Comparison of ENCODE assay signal across 1 cellular context in genomic region chr18:9663377-9663776, GRCh38.
TF ChIP-seq lines count a peak whose summit lies in the region.

No MANE protein-coding gene starts in this region.

TF ChIP-seq in IMR-90, 13 proteins besides CTCF, POLR2A, EP300 and RAD21:
- TF ChIP-seq NFE2L2 (IDR thresholded peaks at IDR 0.05; ENCODE audit: low read depth, low read length) = no peak
- TF ChIP-seq FOS (IDR thresholded peaks at IDR 0.05; ENCODE audit: low read depth, low read length) = no peak
- TF ChIP-seq RFX5 (IDR thresholded peaks at IDR 0.05; ENCODE audit: low read depth, low read length) = no peak
- TF ChIP-seq ELK1 (IDR thresholded peaks at IDR 0.05; ENCODE audit: borderline replicate concordance, low read depth, low read length) = no peak
- TF ChIP-seq SMC3 (IDR thresholded peaks at IDR 0.05; ENCODE audit: low read depth, low read length) = no peak
- TF ChIP-seq BHLHE40 (IDR thresholded peaks at IDR 0.05; ENCODE audit: low read depth, low read length) = no peak
- no peak for TF ChIP-seq MAFK (IDR thresholded peaks at IDR 0.05; ENCODE audit: low read depth, low read length)
- TF ChIP-seq CEBPB (IDR thresholded peaks at IDR 0.05; ENCODE audit: low read depth, low read length) = no peak
- TF ChIP-seq MAZ (IDR thresholded peaks at IDR 0.05; ENCODE audit: borderline replicate concordance, low read depth, low read length) = no peak
- TF ChIP-seq, protein P1, sequence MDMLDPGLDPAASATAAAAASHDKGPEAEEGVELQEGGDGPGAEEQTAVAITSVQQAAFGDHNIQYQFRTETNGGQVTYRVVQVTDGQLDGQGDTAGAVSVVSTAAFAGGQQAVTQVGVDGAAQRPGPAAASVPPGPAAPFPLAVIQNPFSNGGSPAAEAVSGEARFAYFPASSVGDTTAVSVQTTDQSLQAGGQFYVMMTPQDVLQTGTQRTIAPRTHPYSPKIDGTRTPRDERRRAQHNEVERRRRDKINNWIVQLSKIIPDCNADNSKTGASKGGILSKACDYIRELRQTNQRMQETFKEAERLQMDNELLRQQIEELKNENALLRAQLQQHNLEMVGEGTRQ (IDR thresholded peaks at IDR 0.05; ENCODE audit: low read depth, low read length) = no peak
- no peak for TF ChIP-seq CHD1 (IDR thresholded peaks at IDR 0.05; ENCODE audit: low read depth, low read length)
- TF ChIP-seq MXI1 (IDR thresholded peaks at IDR 0.05; ENCODE audit: borderline replicate concordance, low read depth, low read length) = no peak
- no peak for TF ChIP-seq RCOR1 (IDR thresholded peaks at IDR 0.05; ENCODE audit: insufficient replicate concordance, low read length)
TF ChIP-seq in IMR-90: peak in this region for 0.
